33 cellular contexts compared by ENCODE assay signal in the genomic region with DNA sequence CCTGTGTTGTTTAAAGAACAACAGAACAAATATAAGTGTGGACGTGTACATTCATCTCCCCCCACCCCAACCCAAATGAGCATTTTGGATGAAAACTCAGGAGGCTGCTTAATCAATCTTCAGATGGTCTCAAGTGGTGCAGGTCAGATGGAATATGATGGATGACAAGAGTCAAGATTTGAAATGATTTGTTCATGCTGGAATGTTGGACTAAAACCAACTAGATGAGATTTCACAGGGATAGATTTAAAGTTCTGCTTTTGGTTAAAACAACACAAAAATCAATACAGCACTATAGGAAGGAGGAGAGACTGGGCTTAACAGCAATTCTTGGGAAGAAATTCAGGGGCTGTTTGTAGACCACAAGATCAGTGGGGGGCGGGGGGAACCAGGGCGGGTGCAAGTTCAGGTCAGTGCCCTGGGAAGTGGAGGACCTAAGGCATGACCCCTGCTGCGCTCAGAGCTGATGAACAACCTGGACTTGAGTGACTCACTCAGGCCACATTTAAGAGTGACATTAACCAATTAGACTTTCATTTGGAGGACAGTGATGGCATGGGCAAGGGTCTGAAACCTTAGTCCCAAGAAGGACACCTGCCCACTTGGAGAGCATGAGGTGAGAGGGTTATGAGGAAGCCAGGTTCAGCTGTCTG. TPM values are rescaled to one million over a fixed set of nuclear protein-coding genes. Genes with fewer than 3 reads are reported as not detected.
"Had no signal": no experiment of that assay in that cellular context is flagged by ENCODE, and none has a peak within 500 bp of the region (broad histone marks: within the 10 kb centered on the region; RNA-seq: fewer than 3 reads in every experiment).

No MANE protein-coding gene starts in this region.

- H3K4me1 ChIP-seq: esophagus muscularis mucosa, foreskin keratinocyte, gastroesophageal sphincter, tibial artery, upper lobe of left lung had no signal

- H3K4me1 Mint-ChIP-seq: memory B cell had no signal

- H3K4me3 ChIP-seq: esophagus muscularis mucosa, gastroesophageal sphincter, heart left ventricle, hepatocyte, lung, pancreas, smooth muscle cell, stomach, testis, tibial artery, upper lobe of left lung had no signal

- H3K27me3 ChIP-seq: esophagus muscularis mucosa, foreskin keratinocyte, gastroesophageal sphincter, heart left ventricle, hepatocyte, neutrophil, pancreas, stomach, testis, tibial artery, upper lobe of left lung had no signal

- H3K36me3 Mint-ChIP-seq: natural killer cell had no signal

- H3K79me2 ChIP-seq: hepatocyte had no signal

- H3K27ac ChIP-seq: esophagus muscularis mucosa, foreskin keratinocyte, gastroesophageal sphincter, heart left ventricle, hepatocyte, neutrophil, pancreas, stomach, testis, tibial artery, upper lobe of left lung had no signal

- H3K9me3 Mint-ChIP-seq: memory B cell, natural killer cell had no signal

- FAIRE-seq: endothelial cell of umbilical vein, kidney, pancreas, urothelium cell line had no signal

- H3K27ac Mint-ChIP-seq: memory B cell, natural killer cell had no signal

- H3K4me2 ChIP-seq: hepatocyte, smooth muscle cell had no signal

- DNase-seq: effector memory CD4-positive, alpha-beta T cell; foreskin keratinocyte; kidney; natural killer cell; pancreas; stimulated activated CD4-positive, alpha-beta T cell treated with anti-CD3 and anti-CD28 coated beads, Interleukin-12 subunit alpha, Interleukin-12 subunit beta, amount 100 ng/mL, for 4 hours; stimulated activated CD4-positive, alpha-beta T cell treated with anti-CD3 and anti-CD28 coated beads, Interleukin-1b, Interleukin-23, amount 100 ng/mL, for 48 hours; stimulated activated CD4-positive, alpha-beta T cell treated with anti-CD3 and anti-CD28 coated beads, Interleukin-4, amount 100 ng/mL, for 1 hour; stimulated activated CD8-positive, alpha-beta memory T cell treated with anti-CD3 and anti-CD28 coated beads, Interleukin-4, amount 100 ng/mL, for 48 hours; stimulated activated naive CD4-positive, alpha-beta T cell treated with Interleukin-2 at 50 U/mL for 16 hours; stomach; testis; tibial artery; upper lobe of left lung had no signal

- H2AFZ ChIP-seq: hepatocyte had no signal

- ATAC-seq: foreskin keratinocyte, gastroesophageal sphincter, heart left ventricle, left lobe of liver, natural killer cell, pancreas, sciatic nerve had no signal

- H3K9me3 ChIP-seq: esophagus muscularis mucosa, gastroesophageal sphincter, heart left ventricle, neutrophil, pancreas, stomach, testis, tibial artery, upper lobe of left lung had no signal

- H3K36me3 ChIP-seq: neutrophil, pancreas had no signal

- H3K4me3 Mint-ChIP-seq: memory B cell, natural killer cell had no signal

RNA-seq across cellular contexts. Expression of a gene that starts 45.6 kb away (rescaled TPM):
- total RNA-seq: endothelial cell of umbilical vein, epithelial cell of proximal tubule, esophagus muscularis mucosa, fibroblast of lung, foreskin keratinocyte, gastroesophageal sphincter, heart left ventricle, hepatocyte, left lobe of liver, liver, omental fat pad, pancreas, posterior vena cava, sciatic nerve, smooth muscle cell, stomach, subcutaneous adipose tissue had no signal
- polyA plus RNA-seq: endothelial cell of umbilical vein, fibroblast of lung, foreskin keratinocyte, heart left ventricle, hepatocyte, liver, neural cell, smooth muscle cell, stomach had no signal
